In the genomic region with DNA sequence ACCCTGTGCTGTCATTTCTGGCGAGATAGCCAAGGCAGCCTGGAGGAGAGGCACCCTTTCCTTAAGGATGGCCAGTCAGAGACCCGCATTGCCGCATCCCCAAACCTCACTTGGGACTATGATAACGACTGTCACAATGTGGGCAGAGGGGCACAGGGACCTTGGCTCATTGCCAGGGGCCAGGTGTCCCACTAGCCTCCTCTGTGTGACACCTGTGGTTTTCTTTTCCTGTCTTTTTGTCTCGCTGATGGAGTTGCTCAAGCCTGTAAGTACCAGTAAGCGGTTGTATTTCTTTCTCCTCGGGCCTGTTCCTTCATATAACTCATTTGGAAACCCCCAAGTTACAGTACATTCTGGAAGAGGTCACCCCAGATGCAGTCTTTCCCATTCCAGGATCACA, we compare ENCODE assay signal across 28 cellular contexts. TPM values are rescaled to one million over a fixed set of nuclear protein-coding genes. Genes with fewer than 3 reads are reported as not detected.
"Had no signal": no experiment of that assay in that cellular context is flagged by ENCODE, and none has a peak within 500 bp of the region (broad histone marks: within the 10 kb centered on the region; RNA-seq: fewer than 3 reads in every experiment).

No MANE protein-coding gene starts in this region.

- H3K4me1 Mint-ChIP-seq: nephron; neural crest cell; stimulated activated memory B cell treated with anti-CD40 and anti-IgM and Interleukin-4, amounts not matched to agents 10 μg/mL and 1 μg/mL and 100 μg/mL, for 72 hours had no signal

- H3K36me3 Mint-ChIP-seq: type B pancreatic cell had no signal

- H3K27me3 Mint-ChIP-seq: stimulated activated naive CD8-positive, alpha-beta T cell treated with anti-CD3 and anti-CD28 coated beads, Interleukin-15, amount 100 ng/mL, for 72 hours had no signal

- DNase-seq: hypothalamus; kidney glomerular epithelial cell; left cardiac atrium; lower lobe of right lung; mammary epithelial cell; mesenchymal stem cell; naive thymus-derived CD8-positive, alpha-beta T cell; occipital lobe; right lobe of liver; stimulated activated CD4-positive, alpha-beta T cell treated with anti-CD3 and anti-CD28 coated beads, Interleukin-1b, Interleukin-23, amount 100 ng/mL, for 48 hours; stimulated activated CD4-positive, alpha-beta T cell treated with anti-CD3 and anti-CD28 coated beads, Interleukin-2, amount 100 ng/mL, for 48 hours; stimulated activated CD4-positive, alpha-beta T cell treated with anti-CD3 and anti-CD28 coated beads, Interleukin-4, amount 100 ng/mL, for 4 hours; stimulated activated CD8-positive, alpha-beta memory T cell treated with anti-CD3 and anti-CD28 coated beads, Interleukin-4, amount 100 ng/mL, for 48 hours; stimulated activated naive CD4-positive, alpha-beta T cell treated with Interleukin-2 at 50 U/mL for 16 hours; stimulated activated naive CD8-positive, alpha-beta T cell treated with anti-CD3 and anti-CD28 coated beads, Interleukin-15, amount 100 ng/mL, for 72 hours; substantia nigra; uterus had no signal

- H3K4me3 ChIP-seq: lower lobe of right lung, right atrium auricular region, right lobe of liver, smooth muscle cell, tibial nerve, uterus had no signal

- H3K9me3 ChIP-seq: neutrophil, right atrium auricular region, right lobe of liver, uterus had no signal

- FAIRE-seq: keratinocyte had no signal

- H3K36me3 ChIP-seq: lower lobe of right lung, neutrophil, right atrium auricular region, right lobe of liver, tibial nerve, uterus had no signal

- H3K4me1 ChIP-seq: lower lobe of right lung, right atrium auricular region, right lobe of liver, tibial nerve, uterus had no signal

- H3K27ac ChIP-seq: lower lobe of right lung, neutrophil, right atrium auricular region, right lobe of liver, tibial nerve, uterus had no signal

- H3K27ac Mint-ChIP-seq: nephron; progenitor cell of endocrine pancreas; stimulated activated memory B cell treated with anti-CD40 and anti-IgM and Interleukin-4, amounts not matched to agents 10 μg/mL and 1 μg/mL and 100 μg/mL, for 72 hours; type B pancreatic cell had no signal

- ATAC-seq: left cardiac atrium; left lobe of liver; lower lobe of right lung; naive thymus-derived CD8-positive, alpha-beta T cell; right lobe of liver; stimulated activated memory B cell treated with anti-CD40 and anti-IgM and Interleukin-4, amounts not matched to agents 10 μg/mL and 1 μg/mL and 100 μg/mL, for 72 hours; stimulated activated naive CD8-positive, alpha-beta T cell treated with anti-CD3 and anti-CD28 coated beads, Interleukin-15, amount 100 ng/mL, for 72 hours had no signal

- H3K4me2 ChIP-seq: smooth muscle cell had no signal

- H3K27me3 ChIP-seq: neutrophil, right atrium auricular region, right lobe of liver, tibial nerve, uterus had no signal

- H3K4me3 Mint-ChIP-seq: naive thymus-derived CD8-positive, alpha-beta T cell; nephron; neural crest cell; stimulated activated memory B cell treated with anti-CD40 and anti-IgM and Interleukin-4, amounts not matched to agents 10 μg/mL and 1 μg/mL and 100 μg/mL, for 72 hours; stimulated activated naive CD8-positive, alpha-beta T cell treated with anti-CD3 and anti-CD28 coated beads, Interleukin-15, amount 100 ng/mL, for 72 hours; type B pancreatic cell had no signal

RNA-seq across cellular contexts. Expression of a gene that starts 59.5 kb away (rescaled TPM):
- total RNA-seq: left lobe of liver, lower lobe of right lung had no signal
